ENCODE assay signal across 11 cellular contexts in the genomic region with DNA sequence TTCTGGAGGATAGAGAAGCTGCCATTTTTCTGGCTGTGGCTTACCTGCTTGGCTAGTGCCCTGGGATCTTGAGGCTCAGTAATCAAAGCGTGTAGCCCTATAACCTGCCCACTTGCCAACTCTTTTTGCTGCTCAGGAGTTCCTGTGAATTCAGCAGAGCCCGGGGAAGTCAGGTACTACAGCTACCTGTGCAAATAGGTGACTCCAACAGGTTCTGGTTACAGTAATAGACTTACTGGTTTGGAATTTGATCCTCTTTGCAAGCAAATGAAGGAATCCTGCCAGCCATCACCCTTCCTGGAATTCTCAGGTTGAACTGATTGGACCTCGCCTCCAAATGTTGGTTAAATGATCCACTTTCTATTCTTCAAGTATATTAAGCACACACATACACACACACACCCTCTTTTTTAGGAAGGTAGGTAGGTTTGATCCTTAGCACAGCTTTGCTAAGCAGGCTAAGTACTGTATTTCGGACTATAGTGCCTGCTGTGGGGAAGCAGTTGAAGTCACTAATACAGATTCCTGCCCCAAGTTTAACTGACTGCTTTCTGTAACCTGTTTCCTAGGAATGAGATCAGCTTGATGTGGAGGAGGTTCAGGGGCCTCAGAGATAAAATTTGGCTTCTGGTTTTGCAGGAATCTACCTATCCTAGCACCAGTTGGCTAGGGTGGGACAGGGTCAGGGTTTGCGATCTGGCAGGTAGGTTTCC. TPM values are rescaled to one million over a fixed set of nuclear protein-coding genes. Genes with fewer than 3 reads are reported as not detected.
A peak's percentile ranks its signal among the peaks of the same experiment; 100 is the strongest.
DNase-seq lines count a peak whose midpoint lies in the region; ATAC-seq and TF ChIP-seq lines count a peak whose summit lies in the region.
"Had no signal": no experiment of that assay in that cellular context is flagged by ENCODE, and none has a peak within 500 bp of the region (broad histone marks: within the 10 kb centered on the region; RNA-seq: fewer than 3 reads in every experiment).

No MANE protein-coding gene starts in this region.

- no peak for TF ChIP-seq CTCF in CD4-positive, alpha-beta T cell (IDR thresholded peaks at IDR 0.05)
- no peak for TF ChIP-seq CTCF in IMR-90 (conservative IDR thresholded peaks at IDR 0.05; ENCODE audit: low read depth, low read length)
- TF ChIP-seq CTCF in hepatocyte (IDR thresholded peaks at IDR 0.05; ENCODE audit: poor library complexity), result no peak
- no peak for TF ChIP-seq CTCF in transverse colon (IDR thresholded peaks at IDR 0.05)

- H3K56ac ChIP-seq in IMR-90 (ENCODE audit: extremely low read depth, insufficient read depth, low read length), result no peak overlapping the region

- H3K9me1 ChIP-seq in IMR-90 (ENCODE audit: insufficient read depth, low read length), result peaks cover 10% of the 10 kb centered on the region

- peaks cover 13% of the 10 kb centered on the region for H3K36me3 Mint-ChIP-seq in CD4-positive, alpha-beta T cell (ENCODE audit: low read depth)
- H3K36me3 Mint-ChIP-seq in activated CD4-positive, alpha-beta memory T cell treated with anti-CD3 and anti-CD28 coated beads, Interleukin-2, amount 10 ng/mL, durations not matched to agents 7 days and 5 days (ENCODE audit: low read depth), result peaks cover 13% of the 10 kb centered on the region
- peaks cover 0 to 5% (median 0%) of the 10 kb centered on the region in 5 donors for H3K36me3 Mint-ChIP-seq in naive thymus-derived CD4-positive, alpha-beta T cell

- peaks cover 30% of the 10 kb centered on the region for H3K4me1 Mint-ChIP-seq in CD4-positive, alpha-beta T cell (ENCODE audit: low read depth)
- H3K4me1 Mint-ChIP-seq in activated CD4-positive, alpha-beta memory T cell treated with anti-CD3 and anti-CD28 coated beads, Interleukin-2, amount 10 ng/mL, durations not matched to agents 7 days and 5 days, result peaks cover 30% of the 10 kb centered on the region
- peaks cover 17 to 39% (median 32%) of the 10 kb centered on the region in 7 donors for H3K4me1 Mint-ChIP-seq in naive thymus-derived CD4-positive, alpha-beta T cell

- H2AK5ac ChIP-seq in IMR-90 (ENCODE audit: low read depth, low read length), result no peak overlapping the region

- H4K20me1 ChIP-seq in IMR-90 (ENCODE audit: insufficient read depth, low read length) (no peaks in the 10 kb centered on the region), hepatocyte (ENCODE audit: insufficient read depth, poor library complexity, severe bottlenecking) (no peaks in the 10 kb centered on the region)

- H3K9me2 ChIP-seq in hepatocyte (replicated peaks; ENCODE audit: insufficient read depth), result no peaks in the 10 kb centered on the region

- TF ChIP-seq POLR2A in IMR-90 (IDR thresholded peaks at IDR 0.05; ENCODE audit: low read depth, low read length) (no peak), transverse colon (IDR thresholded peaks at IDR 0.05) (no peak)

- CTCF ChIA-PET in CD4-positive, alpha-beta T cell (lab: Charles Lee), result interaction anchor here (1.8 kb wide), 1 partner anchor 179 kb away, joined by 5 read pairs; no protein-coding TSS in a partner anchor
- CTCF ChIA-PET in IMR-90 (lab: Yijun Ruan, JAX), result interaction anchor here (0.6 kb wide), 1 partner anchor 391 kb away, joined by 6 read pairs; no protein-coding TSS in a partner anchor
- CTCF ChIA-PET in activated CD4-positive, alpha-beta memory T cell treated with anti-CD3 and anti-CD28 coated beads, Interleukin-2, amount 10 ng/mL, durations not matched to agents 7 days and 5 days (lab: Charles Lee), result interaction anchor here (1.4 to 6.3 kb wide), 5 partner anchors 12 to 343 kb away, joined by 3 to 39 read pairs (median 16); a partner anchor contains a TSS
- CTCF ChIA-PET in naive thymus-derived CD4-positive, alpha-beta T cell (lab: Charles Lee), result interaction anchor here (0.7 to 1.7 kb wide), 3 partner anchors 119 to 180 kb away, joined by 3 to 5 read pairs (median 4); a partner anchor contains a TSS

- no peak overlapping the region for H3K4me3 ChIP-seq in IMR-90 (ENCODE audit: insufficient read depth, low read depth, low read length)
- no peak overlapping the region for H3K4me3 ChIP-seq in naive thymus-derived CD4-positive, alpha-beta T cell (ENCODE audit: low read length)
- no peak overlapping the region for H3K4me3 ChIP-seq in hepatocyte
- no peak overlapping the region for H3K4me3 ChIP-seq in transverse colon

- no peak overlapping the region for H4K91ac ChIP-seq in IMR-90 (ENCODE audit: insufficient read depth, low read depth, low read length)

- H3K27me3 Mint-ChIP-seq in CD4-positive, alpha-beta T cell, result no peaks in the 10 kb centered on the region
- no peaks in the 10 kb centered on the region for H3K27me3 Mint-ChIP-seq in activated CD4-positive, alpha-beta memory T cell treated with anti-CD3 and anti-CD28 coated beads, Interleukin-2, amount 10 ng/mL, durations not matched to agents 7 days and 5 days
- H3K27me3 Mint-ChIP-seq in naive thymus-derived CD4-positive, alpha-beta T cell, result no peaks in the 10 kb centered on the region

- no peak for DNase-seq in CD4-positive, alpha-beta T cell
- no peak for DNase-seq in IMR-90
- DNase-seq in activated CD4-positive, alpha-beta memory T cell treated with anti-CD3 and anti-CD28 coated beads, Interleukin-2, amount 10 ng/mL, durations not matched to agents 7 days and 5 days, result no peak
- DNase-seq in naive thymus-derived CD4-positive, alpha-beta T cell, result no peak
- no peak for DNase-seq in hepatocyte (ENCODE audit: low spot score)
- DNase-seq in transverse colon, result no peak
- DNase-seq: activated CD4-positive, CD25-positive, alpha-beta regulatory T cell; activated gamma-delta T cell; HFFc6; NCI-H1105 had no signal

- H2BK20ac ChIP-seq in IMR-90 (ENCODE audit: low read depth, low read length), result no peak overlapping the region

- H3K9me3 Mint-ChIP-seq in CD4-positive, alpha-beta T cell, result no peaks in the 10 kb centered on the region
- no peaks in the 10 kb centered on the region for H3K9me3 Mint-ChIP-seq in activated CD4-positive, alpha-beta memory T cell treated with anti-CD3 and anti-CD28 coated beads, Interleukin-2, amount 10 ng/mL, durations not matched to agents 7 days and 5 days
- H3K9me3 Mint-ChIP-seq in naive thymus-derived CD4-positive, alpha-beta T cell, result no peaks in the 10 kb centered on the region
- H3K9me3 Mint-ChIP-seq: HFFc6 had no signal

- H3K23ac ChIP-seq in IMR-90 (ENCODE audit: low read depth, low read length), result no peak overlapping the region

- no peak overlapping the region for H3K18ac ChIP-seq in IMR-90 (ENCODE audit: low read depth, low read length)

- H3K36me3 ChIP-seq in IMR-90 (ENCODE audit: control insufficient read depth, insufficient read depth, low read length) (no peaks in the 10 kb centered on the region; the same call in 1 of the 2 replicates), hepatocyte (replicated peaks; ENCODE audit: insufficient read depth, low read depth) (no peaks in the 10 kb centered on the region), transverse colon (no peaks in the 10 kb centered on the region)
- H3K36me3 ChIP-seq in naive thymus-derived CD4-positive, alpha-beta T cell (ENCODE audit: control insufficient read depth in 2 of 3, insufficient read depth in 3 of 3, low read length in 3 of 3), result peaks cover 0 to 9% (median 0%) of the 10 kb centered on the region in 3 experiments

- H2BK5ac ChIP-seq in IMR-90 (ENCODE audit: low read depth, low read length, poor library complexity, severe bottlenecking), result no peak overlapping the region

- H2AK9ac ChIP-seq in IMR-90 (replicated peaks; ENCODE audit: low read depth, low read length, poor library complexity), result peak overlapping the region; percentile 30

- no peak for ATAC-seq in CD4-positive, alpha-beta T cell (ENCODE audit: poor library complexity)
- no peak for ATAC-seq in IMR-90 (ENCODE audit: low read depth)
- ATAC-seq in naive thymus-derived CD4-positive, alpha-beta T cell, result no peak
- ATAC-seq in HG03139 (IDR thresholded peaks at IDR 0.05; ENCODE audit: unreplicated experiment), result no peak

- no peak overlapping the region for H2BK15ac ChIP-seq in IMR-90 (ENCODE audit: low read depth, low read length)

- H3K14ac ChIP-seq in IMR-90 (replicated peaks; ENCODE audit: low read depth, low read length), result no peak overlapping the region

- H3K27me3 ChIP-seq in CD4-positive, alpha-beta T cell (ENCODE audit: control insufficient read depth, insufficient read depth, low read length), result no peaks in the 10 kb centered on the region
- H3K27me3 ChIP-seq in IMR-90 (ENCODE audit: control insufficient read depth, insufficient read depth, low read length), result no peaks in the 10 kb centered on the region
- no peaks in the 10 kb centered on the region for H3K27me3 ChIP-seq in naive thymus-derived CD4-positive, alpha-beta T cell (ENCODE audit: control insufficient read depth in 2 of 2, insufficient read depth in 2 of 2, low read length in 2 of 2)
- H3K27me3 ChIP-seq in hepatocyte, result no peaks in the 10 kb centered on the region
- H3K27me3 ChIP-seq in transverse colon, result no peaks in the 10 kb centered on the region

- H3K27ac Mint-ChIP-seq in CD4-positive, alpha-beta T cell, result peak overlapping the region; percentile 94
- H3K27ac Mint-ChIP-seq in activated CD4-positive, alpha-beta memory T cell treated with anti-CD3 and anti-CD28 coated beads, Interleukin-2, amount 10 ng/mL, durations not matched to agents 7 days and 5 days, result no peak overlapping the region
- H3K27ac Mint-ChIP-seq in naive thymus-derived CD4-positive, alpha-beta T cell, result peak overlapping the region in 7 of 9 donors; percentile 59 to 98 (median 78)
- H3K27ac Mint-ChIP-seq: HFFc6 had no signal

- H3K79me2 ChIP-seq in hepatocyte, result peaks cover 30% of the 10 kb centered on the region

- H3K4me3 Mint-ChIP-seq in CD4-positive, alpha-beta T cell, result peak overlapping the region; percentile 99
- peak overlapping the region; percentile 94 for H3K4me3 Mint-ChIP-seq in activated CD4-positive, alpha-beta memory T cell treated with anti-CD3 and anti-CD28 coated beads, Interleukin-2, amount 10 ng/mL, durations not matched to agents 7 days and 5 days
- peak overlapping the region in 9 of 10 donors; percentile 68 to 99 (median 97) for H3K4me3 Mint-ChIP-seq in naive thymus-derived CD4-positive, alpha-beta T cell

- H4K8ac ChIP-seq in IMR-90 (ENCODE audit: low read depth in 2 of 2, low read length in 2 of 2), result no peak overlapping the region

- POLR2A ChIA-PET in CD4-positive, alpha-beta T cell (lab: Charles Lee), result no interaction called here
- POLR2A ChIA-PET in IMR-90 (lab: Charles Lee; ENCODE audit: unreplicated experiment), result no interaction called here
- POLR2A ChIA-PET in activated CD4-positive, alpha-beta memory T cell treated with anti-CD3 and anti-CD28 coated beads, Interleukin-2, amount 10 ng/mL, durations not matched to agents 7 days and 5 days (lab: Charles Lee), result interaction anchor here (0.8 to 4.3 kb wide), 10 partner anchors 9 to 430 kb away, joined by 3 to 47 read pairs (median 5); a partner anchor contains a TSS
- POLR2A ChIA-PET in naive thymus-derived CD4-positive, alpha-beta T cell (lab: Charles Lee), result interaction anchor here (1.3 to 1.6 kb wide), 2 partner anchors 176 to 426 kb away, joined by 3 to 10 read pairs; a partner anchor contains a TSS

- in situ Hi-C loops in IMR-90 (cut with MboI; ENCODE audit: low sequenced_read_pairs) (loop anchor here (5.0 kb wide), 1 partner anchor 177 kb away; a partner anchor contains a TSS), transverse colon (cut with MboI; ENCODE audit: low pct_ligation_motif_present in 1 of 4, low pct_unique_long_range_greater_than_20kb in 1 of 4, low sequenced_read_pairs in 3 of 4) (loop anchor here in 2 of 4 donors (5.0 to 10.0 kb wide), 2 partner anchors 179 to 182 kb away; a partner anchor contains a TSS)

- no peak overlapping the region for H3K27ac ChIP-seq in CD4-positive, alpha-beta T cell (ENCODE audit: low read depth, low read length)
- H3K27ac ChIP-seq in IMR-90 (ENCODE audit: insufficient read depth, low read length) (no peak overlapping the region), hepatocyte (no peak overlapping the region), transverse colon (peak overlapping the region in 1 of 4 donors; percentile 92)
- no peak overlapping the region for H3K27ac ChIP-seq in naive thymus-derived CD4-positive, alpha-beta T cell (ENCODE audit: low read depth, low read length)

- TF ChIP-seq EP300 in transverse colon (IDR thresholded peaks at IDR 0.05; ENCODE audit: low read depth), result no peak

- H2AFZ ChIP-seq in IMR-90 (replicated peaks; ENCODE audit: low read length, poor library complexity) (no peak overlapping the region), hepatocyte (no peak overlapping the region)

- no peak overlapping the region for H3K9ac ChIP-seq in IMR-90 (ENCODE audit: low read depth, low read length)

- peaks cover 11% of the 10 kb centered on the region for H3K4me1 ChIP-seq in IMR-90 (ENCODE audit: control insufficient read depth, insufficient read depth, low read length)
- H3K4me1 ChIP-seq in naive thymus-derived CD4-positive, alpha-beta T cell (ENCODE audit: control insufficient read depth in 2 of 2, insufficient read depth in 2 of 2, low read length in 2 of 2), result no peaks in the 10 kb centered on the region
- peaks cover 17% of the 10 kb centered on the region for H3K4me1 ChIP-seq in hepatocyte (ENCODE audit: insufficient read depth)
- H3K4me1 ChIP-seq in transverse colon, result peaks cover 21 to 34% (median 25%) of the 10 kb centered on the region in 4 donors

- WGBS in IMR-90 (ENCODE audit: extremely low coverage in 2 of 2, insufficient read length in 1 of 2), 2 experiments, result no CpG with 5 or more reads among the region's 5 CpGs
- WGBS in hepatocyte (ENCODE audit: low lambda C conversion rate, missing lambda C conversion rate), result 94% methylated on average over 5 of the region's 5 CpGs
- 60 to 79% methylated on average over 1 to 5 of the region's 5 CpGs for WGBS in transverse colon (ENCODE audit: low coverage in 1 of 2), 2 donors

- no TSS peak for BruUV-seq in IMR-90 (replicated peaks; lab: Mats Ljungman, UMichigan)

- dilution Hi-C loops in IMR-90 (cut with HindIII; ENCODE audit: low sequenced_read_pairs, unreplicated experiment), result no loop called here

- H3K9me3 ChIP-seq in CD4-positive, alpha-beta T cell (ENCODE audit: control insufficient read depth, low read length), result no peaks in the 10 kb centered on the region
- H3K9me3 ChIP-seq in IMR-90 (ENCODE audit: control insufficient read depth, insufficient read depth, low read length) (no peaks in the 10 kb centered on the region), hepatocyte (ENCODE audit: low read depth) (no peaks in the 10 kb centered on the region), transverse colon (no peaks in the 10 kb centered on the region)
- H3K9me3 ChIP-seq in naive thymus-derived CD4-positive, alpha-beta T cell (ENCODE audit: control insufficient read depth in 2 of 3, low read length in 3 of 3), result no peaks in the 10 kb centered on the region

- peaks cover 8 to 27% of the 10 kb centered on the region in 2 experiments for H3K79me1 ChIP-seq in IMR-90 (ENCODE audit: low read depth in 1 of 2, low read length in 2 of 2)

- no peak overlapping the region for H4K5ac ChIP-seq in IMR-90 (ENCODE audit: low read depth, low read length)

- no peak for TF ChIP-seq RAD21 in IMR-90 (IDR thresholded peaks at IDR 0.05; ENCODE audit: low read length)

- H3K4ac ChIP-seq in IMR-90 (ENCODE audit: low read depth, low read length), result no peak overlapping the region

- no peak overlapping the region for H3K4me2 ChIP-seq in IMR-90 (ENCODE audit: low read depth, low read length)
- no peak overlapping the region for H3K4me2 ChIP-seq in hepatocyte

- H2BK120ac ChIP-seq in IMR-90 (ENCODE audit: low read depth, low read length), result no peak overlapping the region

- intact Hi-C loops in CD4-positive, alpha-beta T cell (cut with DNase I, micrococcal nuclease), result loop anchor here in 1 of 2 experiments (10.0 kb wide), 2 partner anchors 429 to 481 kb away; a partner anchor contains a TSS
- intact Hi-C loops in IMR-90 (cut with micrococcal nuclease), result loop anchor here (10.0 kb wide), 2 partner anchors 279 to 429 kb away; a partner anchor contains a TSS
- intact Hi-C loops in naive thymus-derived CD4-positive, alpha-beta T cell (cut with micrococcal nuclease), result loop anchor here (10.0 kb wide), 2 partner anchors 249 to 279 kb away; no protein-coding TSS in a partner anchor
- intact Hi-C loops in transverse colon (cut with DNase I; ENCODE audit: low total_unique reads), result no loop called here

RNA-seq across cellular contexts. Expression of a gene that starts 2.3 kb away (rescaled TPM):
- total RNA-seq in CD4-positive, alpha-beta T cell, result 1 to 10 TPM; 5.5 to 5.8 TPM
- total RNA-seq in IMR-90 (2012; rRNA removed) (5.6 and 13.3 TPM in 2 replicates), hepatocyte (16.4 and 20.8 TPM in 2 replicates), transverse colon (10 to 100 TPM in 3 of 4 donors, 1 to 10 TPM in 1; 5.2 to 54.5 (median 25.2) TPM)
- polyA plus RNA-seq in IMR-90 (2012; rRNA removed) (16.3 and 17.1 TPM in 2 replicates), hepatocyte (17.8 and 21.1 TPM in 2 replicates)
- polyA plus RNA-seq in IMR-90 (2012; cell fraction: cytosol; rRNA removed), result 11.2 and 24.4 TPM in 2 replicates
- polyA plus RNA-seq in IMR-90 (2012; cell fraction: nucleus; rRNA removed; ENCODE audit: low replicate concordance), result 14.8 and 25.5 TPM in 2 replicates
- total RNA-seq in activated CD4-positive, alpha-beta memory T cell treated with anti-CD3 and anti-CD28 coated beads, Interleukin-2, amount 10 ng/mL, durations not matched to agents 7 days and 5 days, result 10 to 100 TPM; 43.0 to 50.2 TPM
- total RNA-seq in naive thymus-derived CD4-positive, alpha-beta T cell, result 10 to 100 TPM; 11.7 to 31.3 (median 17.1) TPM
- 10 to 100 TPM; 12.4 to 14.5 TPM for polyA plus RNA-seq in naive thymus-derived CD4-positive, alpha-beta T cell

RNA-seq across cellular contexts. Expression of a gene that starts 30.3 kb away (rescaled TPM):
- 1 to 10 TPM; 5.7 to 6.4 TPM for total RNA-seq in CD4-positive, alpha-beta T cell
- total RNA-seq in IMR-90 (2012; rRNA removed), result 0.36 and 0.56 TPM in 2 replicates
- 1.6 and 1.7 TPM in 2 replicates for polyA plus RNA-seq in IMR-90 (2012; rRNA removed)
- polyA plus RNA-seq in IMR-90 (2012; cell fraction: cytosol; rRNA removed), result 0.64 and 1.7 TPM in 2 replicates
- 5.1 and 5.5 TPM in 2 replicates for polyA plus RNA-seq in IMR-90 (2012; cell fraction: nucleus; rRNA removed; ENCODE audit: low replicate concordance)
- under 1 TPM; 0.60 to 0.81 TPM for total RNA-seq in activated CD4-positive, alpha-beta memory T cell treated with anti-CD3 and anti-CD28 coated beads, Interleukin-2, amount 10 ng/mL, durations not matched to agents 7 days and 5 days
- 1 to 10 TPM in 2 of 5 experiments, under 1 TPM in 3; 0.35 to 9.5 (median 0.87) TPM for total RNA-seq in naive thymus-derived CD4-positive, alpha-beta T cell
- polyA plus RNA-seq in naive thymus-derived CD4-positive, alpha-beta T cell, result under 1 TPM; 0.06 to 0.15 TPM
- 17.8 and 18.8 TPM in 2 replicates for total RNA-seq in hepatocyte
- polyA plus RNA-seq in hepatocyte, result 7.8 and 10.6 TPM in 2 replicates
- total RNA-seq in transverse colon, result 10 to 100 TPM in 3 of 4 donors, not detected in 1; 11.3 to 24.8 (median 15.8) TPM

Comparison
In these comparisons a context has a peak if more than half of its experiments do, and no peak if none do; other contexts are left out.
1. POLR2A ChIA-PET loops: an anchor here in activated CD4-positive, alpha-beta memory T cell treated with anti-CD3 and anti-CD28 coated beads, Interleukin-2, amount 10 ng/mL, durations not matched to agents 7 days and 5 days (0.8 to 4.3 kb wide) and naive thymus-derived CD4-positive, alpha-beta T cell (1.3 to 1.6 kb wide); none called in CD4-positive, alpha-beta T cell and IMR-90.